In genomic region chr13:36248700-36249099, GRCh38 we compare ENCODE assay signal across 31 cellular contexts. TPM values are rescaled to one million over a fixed set of nuclear protein-coding genes. Genes with fewer than 3 reads are reported as not detected.
"Had no signal": no experiment of that assay in that cellular context is flagged by ENCODE, and none has a peak within 500 bp of the region (broad histone marks: within the 10 kb centered on the region; RNA-seq: fewer than 3 reads in every experiment).

No MANE protein-coding gene starts in this region.

- ATAC-seq: effector memory CD8-positive, alpha-beta T cell; esophagus mucosa; foreskin keratinocyte; gastrocnemius medialis; gastroesophageal sphincter; heart left ventricle; heart right ventricle had no signal

- FAIRE-seq: endometrium, endothelial cell of umbilical vein, frontal cortex had no signal

- H3K4me3 ChIP-seq: colonic mucosa, coronary artery, dorsolateral prefrontal cortex, esophagus muscularis mucosa, esophagus squamous epithelium, gastrocnemius medialis, gastroesophageal sphincter, heart left ventricle, heart right ventricle, hepatocyte had no signal

- H3K36me3 ChIP-seq: colonic mucosa, esophagus squamous epithelium, gastrocnemius medialis, heart left ventricle, heart right ventricle had no signal

- H3K27me3 ChIP-seq: colonic mucosa, dorsolateral prefrontal cortex, esophagus muscularis mucosa, esophagus squamous epithelium, foreskin keratinocyte, gastrocnemius medialis, gastroesophageal sphincter, heart left ventricle, heart right ventricle, hepatocyte had no signal

- H3K27ac ChIP-seq: colonic mucosa, coronary artery, dorsolateral prefrontal cortex, epithelial cell of prostate, esophagus muscularis mucosa, esophagus squamous epithelium, foreskin keratinocyte, gastrocnemius medialis, gastroesophageal sphincter, heart left ventricle, heart right ventricle, hepatocyte had no signal

- H3K9me3 ChIP-seq: colonic mucosa, esophagus squamous epithelium, gastrocnemius medialis had no signal

- H3K27me3 Mint-ChIP-seq: dendritic cell treated with granulocyte-macrophage colony-stimulating factor and Interleukin-4, amounts not matched to agents 40 ng/mL and 50 ng/mL, for 4 days; effector memory CD8-positive, alpha-beta T cell had no signal

- H3K4me2 ChIP-seq: hepatocyte had no signal

- DNase-seq: colonic mucosa; cortex of kidney; dermis blood vessel endothelial cell; dorsolateral prefrontal cortex; effector CD4-positive, alpha-beta T cell; effector CD8-positive, alpha-beta T cell; effector memory CD4-positive, alpha-beta T cell; effector memory CD8-positive, alpha-beta T cell; endodermal cell; erythroblast; esophagus squamous epithelium; foreskin fibroblast; foreskin keratinocyte; foreskin melanocyte; gastrocnemius medialis; glutamatergic neuron; head of caudate nucleus; heart left ventricle; heart right ventricle had no signal

- H3K27ac Mint-ChIP-seq: dendritic cell treated with granulocyte-macrophage colony-stimulating factor and Interleukin-4, amounts not matched to agents 40 ng/mL and 50 ng/mL, for 4 days; effector memory CD8-positive, alpha-beta T cell; endodermal cell had no signal

- H3K9me3 Mint-ChIP-seq: dendritic cell treated with granulocyte-macrophage colony-stimulating factor and Interleukin-4, amounts not matched to agents 40 ng/mL and 50 ng/mL, for 4 days had no signal

- H3K4me1 ChIP-seq: colonic mucosa, esophagus muscularis mucosa, esophagus squamous epithelium, foreskin keratinocyte, gastrocnemius medialis, gastroesophageal sphincter, heart left ventricle had no signal

- H2AFZ ChIP-seq: hepatocyte had no signal

- H3K4me3 Mint-ChIP-seq: dendritic cell treated with granulocyte-macrophage colony-stimulating factor and Interleukin-4, amounts not matched to agents 40 ng/mL and 50 ng/mL, for 4 days; effector memory CD8-positive, alpha-beta T cell; endodermal cell had no signal

- H3K79me2 ChIP-seq: hepatocyte had no signal

RNA-seq across cellular contexts. Expression of gene SOHLH2, which starts 34.3 kb away (rescaled TPM):
- total RNA-seq: dermis microvascular lymphatic vessel endothelial cell, epithelial cell of proximal tubule, esophagus muscularis mucosa, esophagus squamous epithelium, foreskin keratinocyte had no signal
- polyA plus RNA-seq: foreskin keratinocyte, hepatocyte had no signal
